ENCODE assay signal across 15 cellular contexts in the genomic region with DNA sequence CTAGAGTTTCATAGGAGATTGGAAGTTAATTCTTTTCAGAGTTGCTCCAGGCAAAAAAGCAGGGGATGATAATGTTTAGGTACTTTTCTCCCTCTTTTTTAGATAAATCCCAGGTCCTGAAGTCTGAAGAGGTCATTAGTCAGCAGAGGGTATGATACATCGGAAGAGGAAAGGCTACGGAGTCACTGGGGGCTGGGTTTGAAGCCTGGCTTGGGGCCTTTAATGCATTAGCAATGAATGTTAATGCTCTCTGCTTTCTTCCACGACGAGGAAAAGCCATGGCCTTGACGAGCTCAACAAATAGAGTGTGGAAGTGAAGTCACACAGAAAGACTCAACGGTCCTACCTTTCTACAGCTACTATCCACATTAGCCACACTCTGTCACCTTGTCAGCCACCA.
"Had no signal": no experiment of that assay in that cellular context is flagged by ENCODE, and none has a peak within 500 bp of the region (broad histone marks: within the 10 kb centered on the region; RNA-seq: fewer than 3 reads in every experiment).

No MANE protein-coding gene starts in this region.

- DNase-seq: activated CD4-positive, alpha-beta memory T cell treated with anti-CD3 and anti-CD28 coated beads, Interleukin-2, amount 10 ng/mL, durations not matched to agents 7 days and 5 days; activated CD4-positive, alpha-beta T cell treated with anti-CD3 and anti-CD28 coated beads for 4 hours; activated naive CD8-positive, alpha-beta T cell treated with anti-CD3 and anti-CD28 coated beads for 36 hours; activated T-cell treated with anti-CD3 and anti-CD28 coated beads, Interleukin-2, amount 50 U/mL, for 72 hours; dorsolateral prefrontal cortex; endodermal cell; erythroblast; hippocampal formation; mesenchymal stem cell; naive thymus-derived CD8-positive, alpha-beta T cell; stimulated activated CD4-positive, alpha-beta T cell treated with anti-CD3 and anti-CD28 coated beads, Interleukin-2, amount 100 ng/mL, for 48 hours; T-helper 17 cell had no signal

- H3K4me3 ChIP-seq: dorsolateral prefrontal cortex, right atrium auricular region had no signal

- H3K27me3 ChIP-seq: dorsolateral prefrontal cortex, right atrium auricular region had no signal

- H3K4me1 Mint-ChIP-seq: activated CD4-positive, alpha-beta memory T cell treated with anti-CD3 and anti-CD28 coated beads, Interleukin-2, amount 10 ng/mL, durations not matched to agents 7 days and 5 days; activated naive CD8-positive, alpha-beta T cell treated with anti-CD3 and anti-CD28 coated beads for 36 hours; naive thymus-derived CD8-positive, alpha-beta T cell; stimulated activated memory B cell treated with anti-CD40 and anti-IgM and Interleukin-4, amounts not matched to agents 10 μg/mL and 1 μg/mL and 100 μg/mL, for 72 hours; T-helper 17 cell had no signal

- H3K4me1 ChIP-seq: right atrium auricular region had no signal

- H3K27ac ChIP-seq: dorsolateral prefrontal cortex, right atrium auricular region had no signal

- H3K36me3 ChIP-seq: right atrium auricular region had no signal

- ATAC-seq: activated T-cell treated with anti-CD3 and anti-CD28 coated beads, Interleukin-2, amount 50 U/mL, for 72 hours; naive thymus-derived CD8-positive, alpha-beta T cell; stimulated activated memory B cell treated with anti-CD40 and anti-IgM and Interleukin-4, amounts not matched to agents 10 μg/mL and 1 μg/mL and 100 μg/mL, for 72 hours; T-helper 17 cell; WTC11 had no signal

- H3K36me3 Mint-ChIP-seq: activated naive CD8-positive, alpha-beta T cell treated with anti-CD3 and anti-CD28 coated beads for 36 hours; naive thymus-derived CD8-positive, alpha-beta T cell; stimulated activated memory B cell treated with anti-CD40 and anti-IgM and Interleukin-4, amounts not matched to agents 10 μg/mL and 1 μg/mL and 100 μg/mL, for 72 hours; WTC11 had no signal

- H3K9me3 ChIP-seq: right atrium auricular region had no signal

- H3K27me3 Mint-ChIP-seq: activated CD4-positive, alpha-beta memory T cell treated with anti-CD3 and anti-CD28 coated beads, Interleukin-2, amount 10 ng/mL, durations not matched to agents 7 days and 5 days; activated naive CD8-positive, alpha-beta T cell treated with anti-CD3 and anti-CD28 coated beads for 36 hours; T-helper 17 cell had no signal

- H3K9me3 Mint-ChIP-seq: activated CD4-positive, alpha-beta memory T cell treated with anti-CD3 and anti-CD28 coated beads, Interleukin-2, amount 10 ng/mL, durations not matched to agents 7 days and 5 days; activated naive CD8-positive, alpha-beta T cell treated with anti-CD3 and anti-CD28 coated beads for 36 hours; endodermal cell; stimulated activated memory B cell treated with anti-CD40 and anti-IgM and Interleukin-4, amounts not matched to agents 10 μg/mL and 1 μg/mL and 100 μg/mL, for 72 hours; WTC11 had no signal

- H3K4me3 Mint-ChIP-seq: activated CD4-positive, alpha-beta memory T cell treated with anti-CD3 and anti-CD28 coated beads, Interleukin-2, amount 10 ng/mL, durations not matched to agents 7 days and 5 days; activated naive CD8-positive, alpha-beta T cell treated with anti-CD3 and anti-CD28 coated beads for 36 hours; activated T-cell treated with anti-CD3 and anti-CD28 coated beads, Interleukin-2, amount 50 U/mL, for 72 hours; endodermal cell; naive thymus-derived CD8-positive, alpha-beta T cell; stimulated activated memory B cell treated with anti-CD40 and anti-IgM and Interleukin-4, amounts not matched to agents 10 μg/mL and 1 μg/mL and 100 μg/mL, for 72 hours; T-helper 17 cell; WTC11 had no signal

- H3K27ac Mint-ChIP-seq: activated CD4-positive, alpha-beta memory T cell treated with anti-CD3 and anti-CD28 coated beads, Interleukin-2, amount 10 ng/mL, durations not matched to agents 7 days and 5 days; activated naive CD8-positive, alpha-beta T cell treated with anti-CD3 and anti-CD28 coated beads for 36 hours; activated T-cell treated with anti-CD3 and anti-CD28 coated beads, Interleukin-2, amount 50 U/mL, for 72 hours; endodermal cell; naive thymus-derived CD8-positive, alpha-beta T cell; stimulated activated memory B cell treated with anti-CD40 and anti-IgM and Interleukin-4, amounts not matched to agents 10 μg/mL and 1 μg/mL and 100 μg/mL, for 72 hours; T-helper 17 cell; WTC11 had no signal
